ENCODE assay signal across 1 cellular context in the genomic region with DNA sequence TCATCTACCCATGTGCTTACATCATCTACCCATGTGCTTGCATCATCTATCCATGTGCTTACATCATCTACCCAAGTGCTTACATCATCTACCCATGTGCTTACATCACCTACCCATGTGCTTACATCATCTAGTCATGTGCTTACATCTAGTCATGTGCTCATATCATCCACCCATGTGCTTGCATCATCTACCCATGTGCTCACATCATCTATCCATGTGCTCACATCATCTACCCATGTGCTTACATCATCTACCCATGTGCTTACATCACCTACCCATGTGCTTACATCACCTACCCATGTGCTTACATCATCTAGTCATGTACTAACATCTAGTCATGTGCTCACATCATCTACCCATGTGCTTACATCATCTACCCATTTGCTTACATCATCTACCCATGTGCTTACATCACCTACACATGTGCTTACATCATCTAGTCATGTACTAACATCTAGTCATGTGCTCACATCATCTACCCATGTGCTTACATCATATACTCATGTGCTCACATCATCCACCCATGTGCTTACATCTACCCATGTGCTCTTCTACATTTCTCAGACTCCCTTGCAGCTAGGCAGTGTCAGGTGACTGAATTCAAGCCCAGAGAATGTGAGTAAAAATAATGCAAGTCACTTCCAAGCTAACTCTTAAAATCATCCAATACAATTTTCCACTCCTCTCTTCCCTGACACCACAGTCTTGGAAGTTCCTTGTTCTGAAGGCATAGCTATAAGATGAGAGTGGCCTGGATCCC.
TF ChIP-seq lines count a peak whose summit lies in the region.

No MANE protein-coding gene starts in this region.

TF ChIP-seq in K562, 482 proteins besides CTCF, POLR2A, EP300 and RAD21 (continued from another document and continues in another):
- TF ChIP-seq CEBPG (CRISPR knock-in tag; IDR thresholded peaks at IDR 0.05) (peak; percentile 80), CEBPG (tag; conservative IDR thresholded peaks at IDR 0.05 in 1 of 2, IDR thresholded peaks at IDR 0.05 in 1 of 2) (peak; percentile 62 to 78; a peak in 3 of 4 replicates), TRIM24 (IDR thresholded peaks at IDR 0.05) (peak; percentile 98 to 99), RBM34 (IDR thresholded peaks at IDR 0.05; ENCODE audit: borderline replicate concordance, insufficient read depth, low read length) (no peak), NFATC3 (IDR thresholded peaks at IDR 0.05) (no peak), SRSF9 (IDR thresholded peaks at IDR 0.05; ENCODE audit: borderline replicate concordance, low read depth, low read length) (no peak), TEAD1 (CRISPR knock-in tag; IDR thresholded peaks at IDR 0.05) (no peak), ZC3H8 (IDR thresholded peaks at IDR 0.05) (no peak), IFI16 (CRISPR knock-in tag; IDR thresholded peaks at IDR 0.05) (no peak), CREM (IDR thresholded peaks at IDR 0.05; ENCODE audit: low read depth) (0 out of 2 replicates have a peak, but pooled peaks have one; percentile 11), CREB1 (IDR thresholded peaks at IDR 0.05) (peak; percentile 76), CREB1 (CRISPR knock-in tag; IDR thresholded peaks at IDR 0.05) (no peak), BACH1 (tag; IDR thresholded peaks at IDR 0.05) (no peak), BRCA1 (IDR thresholded peaks at IDR 0.05) (no peak), BRCA1 (CRISPR knock-in tag; IDR thresholded peaks at IDR 0.05) (no peak), CBFB (CRISPR knock-in tag; IDR thresholded peaks at IDR 0.05) (no peak), ETV5 (CRISPR knock-in tag; IDR thresholded peaks at IDR 0.05; ENCODE audit: low read depth) (no peak), SAFB2 (IDR thresholded peaks at IDR 0.05; ENCODE audit: borderline replicate concordance, low read depth, low read length, severe bottlenecking) (no peak), CEBPB (tag; IDR thresholded peaks at IDR 0.05) (peak; percentile 49), ARHGAP35 (IDR thresholded peaks at IDR 0.05; ENCODE audit: partially characterized antibody) (no peak), TAF7 (tag; IDR thresholded peaks at IDR 0.05) (no peak), TOE1 (IDR thresholded peaks at IDR 0.05; ENCODE audit: borderline replicate concordance) (no peak), TOE1 (CRISPR knock-in tag; IDR thresholded peaks at IDR 0.05; ENCODE audit: borderline replicate concordance, low read depth) (no peak), ZNF780A (CRISPR knock-in tag; IDR thresholded peaks at IDR 0.05) (no peak), ZNF232 (CRISPR knock-in tag; IDR thresholded peaks at IDR 0.05) (no peak), ELF4 (CRISPR knock-in tag; IDR thresholded peaks at IDR 0.05) (no peak), C11orf30 (IDR thresholded peaks at IDR 0.05; ENCODE audit: low read depth) (no peak), RBFOX2 (IDR thresholded peaks at IDR 0.05; ENCODE audit: low read depth, low read length) (no peak), FOXJ2 (tag; IDR thresholded peaks at IDR 0.05) (no peak), CTBP1 (IDR thresholded peaks at IDR 0.05; ENCODE audit: borderline replicate concordance) (no peak), FOXJ3 (CRISPR knock-in tag; IDR thresholded peaks at IDR 0.05) (no peak)
- TF ChIP-seq, protein P1, sequence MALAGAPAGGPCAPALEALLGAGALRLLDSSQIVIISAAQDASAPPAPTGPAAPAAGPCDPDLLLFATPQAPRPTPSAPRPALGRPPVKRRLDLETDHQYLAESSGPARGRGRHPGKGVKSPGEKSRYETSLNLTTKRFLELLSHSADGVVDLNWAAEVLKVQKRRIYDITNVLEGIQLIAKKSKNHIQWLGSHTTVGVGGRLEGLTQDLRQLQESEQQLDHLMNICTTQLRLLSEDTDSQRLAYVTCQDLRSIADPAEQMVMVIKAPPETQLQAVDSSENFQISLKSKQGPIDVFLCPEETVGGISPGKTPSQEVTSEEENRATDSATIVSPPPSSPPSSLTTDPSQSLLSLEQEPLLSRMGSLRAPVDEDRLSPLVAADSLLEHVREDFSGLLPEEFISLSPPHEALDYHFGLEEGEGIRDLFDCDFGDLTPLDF (CRISPR knock-in tag; IDR thresholded peaks at IDR 0.05) = no peak
- TF ChIP-seq, protein P2, sequence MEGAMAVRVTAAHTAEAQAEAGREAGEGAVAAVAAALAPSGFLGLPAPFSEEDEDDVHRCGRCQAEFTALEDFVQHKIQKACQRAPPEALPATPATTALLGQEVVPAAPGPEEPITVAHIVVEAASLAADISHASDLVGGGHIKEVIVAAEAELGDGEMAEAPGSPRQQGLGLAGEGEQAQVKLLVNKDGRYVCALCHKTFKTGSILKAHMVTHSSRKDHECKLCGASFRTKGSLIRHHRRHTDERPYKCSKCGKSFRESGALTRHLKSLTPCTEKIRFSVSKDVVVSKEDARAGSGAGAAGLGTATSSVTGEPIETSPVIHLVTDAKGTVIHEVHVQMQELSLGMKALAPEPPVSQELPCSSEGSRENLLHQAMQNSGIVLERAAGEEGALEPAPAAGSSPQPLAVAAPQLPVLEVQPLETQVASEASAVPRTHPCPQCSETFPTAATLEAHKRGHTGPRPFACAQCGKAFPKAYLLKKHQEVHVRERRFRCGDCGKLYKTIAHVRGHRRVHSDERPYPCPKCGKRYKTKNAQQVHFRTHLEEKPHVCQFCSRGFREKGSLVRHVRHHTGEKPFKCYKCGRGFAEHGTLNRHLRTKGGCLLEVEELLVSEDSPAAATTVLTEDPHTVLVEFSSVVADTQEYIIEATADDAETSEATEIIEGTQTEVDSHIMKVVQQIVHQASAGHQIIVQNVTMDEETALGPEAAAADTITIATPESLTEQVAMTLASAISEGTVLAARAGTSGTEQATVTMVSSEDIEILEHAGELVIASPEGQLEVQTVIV (CRISPR knock-in tag; IDR thresholded peaks at IDR 0.05; ENCODE audit: borderline replicate concordance) = no peak
- TF ChIP-seq, protein P3, sequence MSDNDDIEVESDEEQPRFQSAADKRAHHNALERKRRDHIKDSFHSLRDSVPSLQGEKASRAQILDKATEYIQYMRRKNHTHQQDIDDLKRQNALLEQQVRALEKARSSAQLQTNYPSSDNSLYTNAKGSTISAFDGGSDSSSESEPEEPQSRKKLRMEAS (CRISPR knock-in tag; IDR thresholded peaks at IDR 0.05) = no peak
- TF ChIP-seq, protein P4, sequence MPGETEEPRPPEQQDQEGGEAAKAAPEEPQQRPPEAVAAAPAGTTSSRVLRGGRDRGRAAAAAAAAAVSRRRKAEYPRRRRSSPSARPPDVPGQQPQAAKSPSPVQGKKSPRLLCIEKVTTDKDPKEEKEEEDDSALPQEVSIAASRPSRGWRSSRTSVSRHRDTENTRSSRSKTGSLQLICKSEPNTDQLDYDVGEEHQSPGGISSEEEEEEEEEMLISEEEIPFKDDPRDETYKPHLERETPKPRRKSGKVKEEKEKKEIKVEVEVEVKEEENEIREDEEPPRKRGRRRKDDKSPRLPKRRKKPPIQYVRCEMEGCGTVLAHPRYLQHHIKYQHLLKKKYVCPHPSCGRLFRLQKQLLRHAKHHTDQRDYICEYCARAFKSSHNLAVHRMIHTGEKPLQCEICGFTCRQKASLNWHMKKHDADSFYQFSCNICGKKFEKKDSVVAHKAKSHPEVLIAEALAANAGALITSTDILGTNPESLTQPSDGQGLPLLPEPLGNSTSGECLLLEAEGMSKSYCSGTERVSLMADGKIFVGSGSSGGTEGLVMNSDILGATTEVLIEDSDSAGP (CRISPR knock-in tag; IDR thresholded peaks at IDR 0.05) = no peak
- TF ChIP-seq, protein P5, sequence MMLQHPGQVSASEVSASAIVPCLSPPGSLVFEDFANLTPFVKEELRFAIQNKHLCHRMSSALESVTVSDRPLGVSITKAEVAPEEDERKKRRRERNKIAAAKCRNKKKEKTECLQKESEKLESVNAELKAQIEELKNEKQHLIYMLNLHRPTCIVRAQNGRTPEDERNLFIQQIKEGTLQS (IDR thresholded peaks at IDR 0.05) = peak; percentile 82
- TF ChIP-seq, protein P5 (CRISPR knock-in tag; conservative IDR thresholded peaks at IDR 0.05) = no peak
- TF ChIP-seq, protein P6, sequence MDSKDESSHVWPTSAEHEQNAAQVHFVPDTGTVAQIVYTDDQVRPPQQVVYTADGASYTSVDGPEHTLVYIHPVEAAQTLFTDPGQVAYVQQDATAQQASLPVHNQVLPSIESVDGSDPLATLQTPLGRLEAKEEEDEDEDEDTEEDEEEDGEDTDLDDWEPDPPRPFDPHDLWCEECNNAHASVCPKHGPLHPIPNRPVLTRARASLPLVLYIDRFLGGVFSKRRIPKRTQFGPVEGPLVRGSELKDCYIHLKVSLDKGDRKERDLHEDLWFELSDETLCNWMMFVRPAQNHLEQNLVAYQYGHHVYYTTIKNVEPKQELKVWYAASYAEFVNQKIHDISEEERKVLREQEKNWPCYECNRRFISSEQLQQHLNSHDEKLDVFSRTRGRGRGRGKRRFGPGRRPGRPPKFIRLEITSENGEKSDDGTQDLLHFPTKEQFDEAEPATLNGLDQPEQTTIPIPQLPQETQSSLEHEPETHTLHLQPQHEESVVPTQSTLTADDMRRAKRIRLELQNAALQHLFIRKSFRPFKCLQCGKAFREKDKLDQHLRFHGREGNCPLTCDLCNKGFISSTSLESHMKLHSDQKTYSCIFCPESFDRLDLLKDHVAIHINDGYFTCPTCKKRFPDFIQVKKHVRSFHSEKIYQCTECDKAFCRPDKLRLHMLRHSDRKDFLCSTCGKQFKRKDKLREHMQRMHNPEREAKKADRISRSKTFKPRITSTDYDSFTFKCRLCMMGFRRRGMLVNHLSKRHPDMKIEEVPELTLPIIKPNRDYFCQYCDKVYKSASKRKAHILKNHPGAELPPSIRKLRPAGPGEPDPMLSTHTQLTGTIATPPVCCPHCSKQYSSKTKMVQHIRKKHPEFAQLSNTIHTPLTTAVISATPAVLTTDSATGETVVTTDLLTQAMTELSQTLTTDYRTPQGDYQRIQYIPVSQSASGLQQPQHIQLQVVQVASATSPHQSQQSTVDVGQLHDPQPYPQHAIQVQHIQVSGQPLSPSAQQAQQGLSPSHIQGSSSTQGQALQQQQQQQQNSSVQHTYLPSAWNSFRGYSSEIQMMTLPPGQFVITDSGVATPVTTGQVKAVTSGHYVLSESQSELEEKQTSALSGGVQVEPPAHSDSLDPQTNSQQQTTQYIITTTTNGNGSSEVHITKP (IDR thresholded peaks at IDR 0.05; ENCODE audit: partially characterized antibody) = no peak
- TF ChIP-seq, protein P7, sequence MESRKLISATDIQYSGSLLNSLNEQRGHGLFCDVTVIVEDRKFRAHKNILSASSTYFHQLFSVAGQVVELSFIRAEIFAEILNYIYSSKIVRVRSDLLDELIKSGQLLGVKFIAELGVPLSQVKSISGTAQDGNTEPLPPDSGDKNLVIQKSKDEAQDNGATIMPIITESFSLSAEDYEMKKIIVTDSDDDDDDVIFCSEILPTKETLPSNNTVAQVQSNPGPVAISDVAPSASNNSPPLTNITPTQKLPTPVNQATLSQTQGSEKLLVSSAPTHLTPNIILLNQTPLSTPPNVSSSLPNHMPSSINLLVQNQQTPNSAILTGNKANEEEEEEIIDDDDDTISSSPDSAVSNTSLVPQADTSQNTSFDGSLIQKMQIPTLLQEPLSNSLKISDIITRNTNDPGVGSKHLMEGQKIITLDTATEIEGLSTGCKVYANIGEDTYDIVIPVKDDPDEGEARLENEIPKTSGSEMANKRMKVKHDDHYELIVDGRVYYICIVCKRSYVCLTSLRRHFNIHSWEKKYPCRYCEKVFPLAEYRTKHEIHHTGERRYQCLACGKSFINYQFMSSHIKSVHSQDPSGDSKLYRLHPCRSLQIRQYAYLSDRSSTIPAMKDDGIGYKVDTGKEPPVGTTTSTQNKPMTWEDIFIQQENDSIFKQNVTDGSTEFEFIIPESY (CRISPR knock-in tag; IDR thresholded peaks at IDR 0.05) = no peak
- TF ChIP-seq, protein P8, sequence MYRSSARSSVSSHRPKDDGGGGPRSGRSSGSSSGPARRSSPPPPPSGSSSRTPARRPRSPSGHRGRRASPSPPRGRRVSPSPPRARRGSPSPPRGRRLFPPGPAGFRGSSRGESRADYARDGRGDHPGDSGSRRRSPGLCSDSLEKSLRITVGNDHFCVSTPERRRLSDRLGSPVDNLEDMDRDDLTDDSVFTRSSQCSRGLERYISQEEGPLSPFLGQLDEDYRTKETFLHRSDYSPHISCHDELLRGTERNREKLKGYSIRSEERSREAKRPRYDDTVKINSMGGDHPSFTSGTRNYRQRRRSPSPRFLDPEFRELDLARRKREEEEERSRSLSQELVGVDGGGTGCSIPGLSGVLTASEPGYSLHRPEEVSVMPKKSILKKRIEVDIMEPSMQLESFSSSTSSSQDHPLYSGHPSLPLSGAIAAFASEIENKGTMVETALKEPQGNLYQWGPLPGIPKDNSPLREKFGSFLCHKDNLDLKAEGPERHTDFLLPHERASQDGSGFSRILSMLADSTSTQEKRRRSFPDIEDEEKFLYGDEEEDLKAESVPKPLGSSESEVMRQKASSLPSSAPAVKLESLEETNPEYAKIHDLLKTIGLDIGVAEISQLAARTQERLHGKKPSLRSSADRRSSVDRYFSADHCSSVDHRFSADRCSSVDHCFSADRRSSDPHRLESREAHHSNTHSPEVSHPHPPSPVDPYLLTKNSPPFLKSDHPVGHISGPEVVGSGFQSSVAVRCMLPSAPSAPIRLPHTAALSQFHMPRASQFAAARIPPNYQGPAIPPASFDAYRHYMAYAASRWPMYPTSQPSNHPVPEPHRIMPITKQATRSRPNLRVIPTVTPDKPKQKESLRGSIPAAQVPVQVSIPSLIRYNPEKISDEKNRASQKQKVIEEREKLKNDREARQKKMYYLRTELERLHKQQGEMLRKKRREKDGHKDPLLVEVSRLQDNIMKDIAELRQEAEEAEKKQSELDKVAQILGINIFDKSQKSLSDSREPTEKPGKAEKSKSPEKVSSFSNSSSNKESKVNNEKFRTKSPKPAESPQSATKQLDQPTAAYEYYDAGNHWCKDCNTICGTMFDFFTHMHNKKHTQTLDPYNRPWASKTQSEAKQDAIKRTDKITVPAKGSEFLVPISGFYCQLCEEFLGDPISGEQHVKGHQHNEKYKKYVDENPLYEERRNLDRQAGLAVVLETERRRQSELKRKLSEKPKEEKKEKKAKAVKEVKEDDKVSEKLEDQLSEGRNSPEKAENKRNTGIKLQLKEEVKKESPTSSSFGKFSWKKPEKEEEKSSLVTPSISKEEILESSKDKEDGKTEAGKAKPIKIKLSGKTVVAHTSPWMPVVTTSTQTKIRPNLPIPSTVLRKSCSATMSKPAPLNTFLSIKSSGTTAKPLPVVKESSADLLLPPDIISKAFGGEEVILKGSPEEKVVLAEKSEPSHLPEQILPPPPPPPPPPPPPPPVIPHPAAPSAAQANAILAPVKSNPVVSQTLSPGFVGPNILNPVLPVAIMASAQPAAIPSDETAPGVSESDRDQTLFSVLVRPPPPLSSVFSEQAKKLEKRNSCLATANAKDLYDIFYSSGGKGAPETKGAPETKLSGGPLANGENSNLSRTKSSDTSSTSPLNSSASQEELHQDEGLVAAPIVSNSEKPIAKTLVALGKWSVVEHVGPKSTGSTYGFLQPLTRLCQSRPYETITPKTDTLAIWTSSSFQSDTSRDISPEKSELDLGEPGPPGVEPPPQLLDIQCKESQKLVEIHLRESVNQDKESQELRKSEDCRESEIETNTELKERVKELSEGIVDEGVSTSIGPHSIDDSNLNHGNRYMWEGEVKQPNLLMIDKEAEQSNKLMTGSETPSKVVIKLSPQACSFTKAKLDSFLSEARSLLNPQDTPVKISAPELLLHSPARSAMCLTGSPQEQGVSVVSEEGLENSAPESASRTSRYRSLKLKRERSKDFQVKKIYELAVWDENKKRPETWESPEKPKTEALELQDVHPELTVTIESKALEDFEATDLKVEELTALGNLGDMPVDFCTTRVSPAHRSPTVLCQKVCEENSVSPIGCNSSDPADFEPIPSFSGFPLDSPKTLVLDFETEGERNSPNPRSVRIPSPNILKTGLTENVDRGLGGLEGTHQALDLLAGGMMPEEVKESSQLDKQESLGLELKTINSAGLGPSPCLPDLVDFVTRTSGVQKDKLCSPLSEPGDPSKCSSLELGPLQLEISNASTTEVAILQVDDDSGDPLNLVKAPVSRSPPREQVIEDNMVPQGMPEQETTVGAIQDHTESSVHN (IDR thresholded peaks at IDR 0.05; ENCODE audit: borderline replicate concordance in 1 of 2, low read depth in 1 of 2) = 0 out of 4 replicates have a peak, but pooled peaks of 1 of the 2 experiments have one; percentile 38
